4 cellular contexts compared by ENCODE assay signal in genomic region chr6:32040299-32041049, GRCh38. TPM values are rescaled to one million over a fixed set of nuclear protein-coding genes. Genes with fewer than 3 reads are reported as not detected.
"Had no signal": no experiment of that assay in that cellular context is flagged by ENCODE, and none has a peak within 500 bp of the region (broad histone marks: within the 10 kb centered on the region; RNA-seq: fewer than 3 reads in every experiment).

No MANE protein-coding gene starts in this region.

RNA-seq across cellular contexts. Expression of gene CYP21A2, which starts 2.3 kb away (rescaled TPM):
- total RNA-seq: lung microvascular endothelial cell, myocyte, pulmonary artery endothelial cell had no signal
- polyA plus RNA-seq: naive thymus-derived CD4-positive, alpha-beta T cell had no signal

RNA-seq across cellular contexts. Expression of gene C4A, which starts 58.6 kb away (rescaled TPM):
- polyA plus RNA-seq: naive thymus-derived CD4-positive, alpha-beta T cell had no signal
